ENCODE assay signal across 1 cellular context in the genomic region with DNA sequence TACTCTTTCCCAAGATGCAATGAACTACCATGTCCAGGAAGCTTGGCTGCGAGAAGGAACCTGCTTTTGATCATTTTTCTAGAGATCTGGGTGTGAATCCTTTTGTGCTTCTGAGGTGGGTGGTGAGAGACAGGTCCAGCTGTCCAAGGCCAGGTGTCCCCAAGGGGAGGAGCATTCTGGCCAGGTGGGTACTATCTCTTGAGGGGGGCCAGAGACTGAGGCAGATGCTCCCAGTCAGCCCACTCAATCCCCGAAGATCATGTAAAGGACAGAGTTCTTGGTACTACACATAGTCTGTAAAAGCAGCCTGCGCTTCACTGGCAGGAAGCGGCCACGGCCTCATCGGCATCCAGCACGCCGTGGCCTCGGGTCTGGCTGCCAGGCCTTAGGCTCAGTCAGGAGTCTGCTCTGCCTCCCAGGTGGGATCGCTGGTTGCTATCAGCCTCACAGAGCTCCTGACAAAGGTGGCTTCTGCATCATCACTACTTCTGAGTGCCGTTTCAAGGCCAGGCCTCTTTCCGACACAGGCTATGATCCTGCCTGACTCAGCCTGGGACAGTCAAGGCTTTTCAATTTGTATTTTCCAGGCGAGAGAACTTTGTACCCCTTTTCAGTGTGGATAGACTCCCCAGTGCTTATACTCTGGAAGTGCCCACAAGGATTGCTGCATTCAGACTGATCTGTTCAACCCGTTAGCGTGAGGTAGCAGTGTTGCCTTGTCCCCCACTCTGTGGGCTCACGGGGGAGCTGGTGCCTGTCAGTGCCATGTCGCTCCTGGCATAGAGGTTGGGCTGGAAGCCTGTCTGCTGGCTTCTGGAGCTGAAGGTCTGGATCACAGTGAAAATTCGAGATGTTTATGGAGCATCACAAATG.
TF ChIP-seq lines count a peak whose summit lies in the region.

No MANE protein-coding gene starts in this region.

TF ChIP-seq in HepG2, 621 proteins besides CTCF, POLR2A, EP300 and RAD21 (continued from another document and continues in another):
- TF ChIP-seq, protein P1, sequence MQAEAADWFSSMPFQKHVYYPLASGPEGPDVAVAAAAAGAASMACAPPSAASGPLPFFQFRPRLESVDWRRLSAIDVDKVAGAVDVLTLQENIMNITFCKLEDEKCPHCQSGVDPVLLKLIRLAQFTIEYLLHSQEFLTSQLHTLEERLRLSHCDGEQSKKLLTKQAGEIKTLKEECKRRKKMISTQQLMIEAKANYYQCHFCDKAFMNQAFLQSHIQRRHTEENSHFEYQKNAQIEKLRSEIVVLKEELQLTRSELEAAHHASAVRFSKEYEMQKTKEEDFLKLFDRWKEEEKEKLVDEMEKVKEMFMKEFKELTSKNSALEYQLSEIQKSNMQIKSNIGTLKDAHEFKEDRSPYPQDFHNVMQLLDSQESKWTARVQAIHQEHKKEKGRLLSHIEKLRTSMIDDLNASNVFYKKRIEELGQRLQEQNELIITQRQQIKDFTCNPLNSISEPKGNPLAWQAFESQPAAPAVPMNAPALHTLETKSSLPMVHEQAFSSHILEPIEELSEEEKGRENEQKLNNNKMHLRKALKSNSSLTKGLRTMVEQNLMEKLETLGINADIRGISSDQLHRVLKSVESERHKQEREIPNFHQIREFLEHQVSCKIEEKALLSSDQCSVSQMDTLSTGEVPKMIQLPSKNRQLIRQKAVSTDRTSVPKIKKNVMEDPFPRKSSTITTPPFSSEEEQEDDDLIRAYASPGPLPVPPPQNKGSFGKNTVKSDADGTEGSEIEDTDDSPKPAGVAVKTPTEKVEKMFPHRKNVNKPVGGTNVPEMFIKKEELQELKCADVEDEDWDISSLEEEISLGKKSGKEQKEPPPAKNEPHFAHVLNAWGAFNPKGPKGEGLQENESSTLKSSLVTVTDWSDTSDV (CRISPR knock-in tag; IDR thresholded peaks at IDR 0.05) = no peak
- TF ChIP-seq TBX2 (CRISPR knock-in tag; IDR thresholded peaks at IDR 0.05; ENCODE audit: borderline replicate concordance) = 0 out of 2 replicates have a peak, but pooled peaks have one; percentile 22
- TF ChIP-seq ZNF367 (CRISPR knock-in tag; IDR thresholded peaks at IDR 0.05; ENCODE audit: borderline replicate concordance) = no peak
- TF ChIP-seq NR2F1 (CRISPR knock-in tag; IDR thresholded peaks at IDR 0.05) = no peak
- 0 out of 2 replicates have a peak, but pooled peaks have one; percentile 22 for TF ChIP-seq KAT7 (CRISPR knock-in tag; IDR thresholded peaks at IDR 0.05; ENCODE audit: borderline replicate concordance)
- TF ChIP-seq HOXA9 (CRISPR knock-in tag; IDR thresholded peaks at IDR 0.05; ENCODE audit: borderline replicate concordance) = no peak
- TF ChIP-seq ZNF17 (CRISPR knock-in tag; IDR thresholded peaks at IDR 0.05) = no peak
- no peak for TF ChIP-seq ZNF713 (CRISPR knock-in tag; IDR thresholded peaks at IDR 0.05)
- no peak for TF ChIP-seq ZNF354B (CRISPR knock-in tag; IDR thresholded peaks at IDR 0.05)
- TF ChIP-seq ATF1 (CRISPR knock-in tag; IDR thresholded peaks at IDR 0.05) = no peak
- TF ChIP-seq, protein P2, sequence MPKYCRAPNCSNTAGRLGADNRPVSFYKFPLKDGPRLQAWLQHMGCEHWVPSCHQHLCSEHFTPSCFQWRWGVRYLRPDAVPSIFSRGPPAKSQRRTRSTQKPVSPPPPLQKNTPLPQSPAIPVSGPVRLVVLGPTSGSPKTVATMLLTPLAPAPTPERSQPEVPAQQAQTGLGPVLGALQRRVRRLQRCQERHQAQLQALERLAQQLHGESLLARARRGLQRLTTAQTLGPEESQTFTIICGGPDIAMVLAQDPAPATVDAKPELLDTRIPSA (CRISPR knock-in tag; IDR thresholded peaks at IDR 0.05; ENCODE audit: borderline replicate concordance) = no peak
- 0 out of 2 replicates have a peak, but pooled peaks have one; percentile 16 for TF ChIP-seq IRF2 (CRISPR knock-in tag; IDR thresholded peaks at IDR 0.05)
- TF ChIP-seq, protein P3, sequence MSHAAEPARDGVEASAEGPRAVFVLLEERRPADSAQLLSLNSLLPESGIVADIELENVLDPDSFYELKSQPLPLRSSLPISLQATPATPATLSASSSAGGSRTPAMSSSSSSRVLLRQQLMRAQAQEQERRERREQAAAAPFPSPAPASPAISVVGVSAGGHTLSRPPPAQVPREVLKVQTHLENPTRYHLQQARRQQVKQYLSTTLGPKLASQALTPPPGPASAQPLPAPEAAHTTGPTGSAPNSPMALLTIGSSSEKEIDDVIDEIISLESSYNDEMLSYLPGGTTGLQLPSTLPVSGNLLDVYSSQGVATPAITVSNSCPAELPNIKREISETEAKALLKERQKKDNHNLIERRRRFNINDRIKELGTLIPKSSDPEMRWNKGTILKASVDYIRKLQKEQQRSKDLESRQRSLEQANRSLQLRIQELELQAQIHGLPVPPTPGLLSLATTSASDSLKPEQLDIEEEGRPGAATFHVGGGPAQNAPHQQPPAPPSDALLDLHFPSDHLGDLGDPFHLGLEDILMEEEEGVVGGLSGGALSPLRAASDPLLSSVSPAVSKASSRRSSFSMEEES (CRISPR knock-in tag; IDR thresholded peaks at IDR 0.05) = no peak
- TF ChIP-seq, protein P4, sequence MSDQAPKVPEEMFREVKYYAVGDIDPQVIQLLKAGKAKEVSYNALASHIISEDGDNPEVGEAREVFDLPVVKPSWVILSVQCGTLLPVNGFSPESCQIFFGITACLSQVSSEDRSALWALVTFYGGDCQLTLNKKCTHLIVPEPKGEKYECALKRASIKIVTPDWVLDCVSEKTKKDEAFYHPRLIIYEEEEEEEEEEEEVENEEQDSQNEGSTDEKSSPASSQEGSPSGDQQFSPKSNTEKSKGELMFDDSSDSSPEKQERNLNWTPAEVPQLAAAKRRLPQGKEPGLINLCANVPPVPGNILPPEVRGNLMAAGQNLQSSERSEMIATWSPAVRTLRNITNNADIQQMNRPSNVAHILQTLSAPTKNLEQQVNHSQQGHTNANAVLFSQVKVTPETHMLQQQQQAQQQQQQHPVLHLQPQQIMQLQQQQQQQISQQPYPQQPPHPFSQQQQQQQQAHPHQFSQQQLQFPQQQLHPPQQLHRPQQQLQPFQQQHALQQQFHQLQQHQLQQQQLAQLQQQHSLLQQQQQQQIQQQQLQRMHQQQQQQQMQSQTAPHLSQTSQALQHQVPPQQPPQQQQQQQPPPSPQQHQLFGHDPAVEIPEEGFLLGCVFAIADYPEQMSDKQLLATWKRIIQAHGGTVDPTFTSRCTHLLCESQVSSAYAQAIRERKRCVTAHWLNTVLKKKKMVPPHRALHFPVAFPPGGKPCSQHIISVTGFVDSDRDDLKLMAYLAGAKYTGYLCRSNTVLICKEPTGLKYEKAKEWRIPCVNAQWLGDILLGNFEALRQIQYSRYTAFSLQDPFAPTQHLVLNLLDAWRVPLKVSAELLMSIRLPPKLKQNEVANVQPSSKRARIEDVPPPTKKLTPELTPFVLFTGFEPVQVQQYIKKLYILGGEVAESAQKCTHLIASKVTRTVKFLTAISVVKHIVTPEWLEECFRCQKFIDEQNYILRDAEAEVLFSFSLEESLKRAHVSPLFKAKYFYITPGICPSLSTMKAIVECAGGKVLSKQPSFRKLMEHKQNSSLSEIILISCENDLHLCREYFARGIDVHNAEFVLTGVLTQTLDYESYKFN (CRISPR knock-in tag; conservative IDR thresholded peaks at IDR 0.05) = peak; percentile 64; the same call in 1 of the 2 replicates
- TF ChIP-seq PHF21A (CRISPR knock-in tag; IDR thresholded peaks at IDR 0.05) = peak; percentile 87
- TF ChIP-seq EED (CRISPR knock-in tag; IDR thresholded peaks at IDR 0.05) = no peak
- TF ChIP-seq ZNF33A (CRISPR knock-in tag; IDR thresholded peaks at IDR 0.05; ENCODE audit: borderline replicate concordance) = no peak
- no peak for TF ChIP-seq ZNF207 (IDR thresholded peaks at IDR 0.05; ENCODE audit: borderline replicate concordance)
- TF ChIP-seq ZNF720 (CRISPR knock-in tag; IDR thresholded peaks at IDR 0.05) = no peak
- TF ChIP-seq NBN (conservative IDR thresholded peaks at IDR 0.05) = no peak
- TF ChIP-seq, protein P5, sequence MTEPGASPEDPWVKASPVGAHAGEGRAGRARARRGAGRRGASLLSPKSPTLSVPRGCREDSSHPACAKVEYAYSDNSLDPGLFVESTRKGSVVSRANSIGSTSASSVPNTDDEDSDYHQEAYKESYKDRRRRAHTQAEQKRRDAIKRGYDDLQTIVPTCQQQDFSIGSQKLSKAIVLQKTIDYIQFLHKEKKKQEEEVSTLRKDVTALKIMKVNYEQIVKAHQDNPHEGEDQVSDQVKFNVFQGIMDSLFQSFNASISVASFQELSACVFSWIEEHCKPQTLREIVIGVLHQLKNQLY (CRISPR knock-in tag; IDR thresholded peaks at IDR 0.05) = no peak
- no peak for TF ChIP-seq LCORL (IDR thresholded peaks at IDR 0.05)
- TF ChIP-seq LCORL (CRISPR knock-in tag; IDR thresholded peaks at IDR 0.05) = peak; percentile 89
- TF ChIP-seq, protein P6, sequence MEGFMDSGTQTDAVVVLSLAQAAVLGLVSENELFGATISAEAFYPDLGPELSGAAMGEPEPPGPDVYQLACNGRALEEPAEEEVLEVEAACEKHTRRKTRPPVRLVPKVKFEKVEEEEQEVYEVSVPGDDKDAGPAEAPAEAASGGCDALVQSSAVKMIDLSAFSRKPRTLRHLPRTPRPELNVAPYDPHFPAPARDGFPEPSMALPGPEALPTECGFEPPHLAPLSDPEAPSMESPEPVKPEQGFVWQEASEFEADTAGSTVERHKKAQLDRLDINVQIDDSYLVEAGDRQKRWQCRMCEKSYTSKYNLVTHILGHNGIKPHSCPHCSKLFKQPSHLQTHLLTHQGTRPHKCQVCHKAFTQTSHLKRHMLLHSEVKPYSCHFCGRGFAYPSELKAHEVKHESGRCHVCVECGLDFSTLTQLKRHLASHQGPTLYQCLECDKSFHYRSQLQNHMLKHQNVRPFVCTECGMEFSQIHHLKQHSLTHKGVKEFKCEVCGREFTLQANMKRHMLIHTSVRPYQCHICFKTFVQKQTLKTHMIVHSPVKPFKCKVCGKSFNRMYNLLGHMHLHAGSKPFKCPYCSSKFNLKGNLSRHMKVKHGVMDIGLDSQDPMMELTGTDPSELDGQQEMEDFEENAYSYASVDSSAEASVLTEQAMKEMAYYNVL (CRISPR knock-in tag; IDR thresholded peaks at IDR 0.05; ENCODE audit: borderline replicate concordance) = no peak
- TF ChIP-seq NCOA1 (CRISPR knock-in tag; IDR thresholded peaks at IDR 0.05) = no peak
- TF ChIP-seq, protein P7, sequence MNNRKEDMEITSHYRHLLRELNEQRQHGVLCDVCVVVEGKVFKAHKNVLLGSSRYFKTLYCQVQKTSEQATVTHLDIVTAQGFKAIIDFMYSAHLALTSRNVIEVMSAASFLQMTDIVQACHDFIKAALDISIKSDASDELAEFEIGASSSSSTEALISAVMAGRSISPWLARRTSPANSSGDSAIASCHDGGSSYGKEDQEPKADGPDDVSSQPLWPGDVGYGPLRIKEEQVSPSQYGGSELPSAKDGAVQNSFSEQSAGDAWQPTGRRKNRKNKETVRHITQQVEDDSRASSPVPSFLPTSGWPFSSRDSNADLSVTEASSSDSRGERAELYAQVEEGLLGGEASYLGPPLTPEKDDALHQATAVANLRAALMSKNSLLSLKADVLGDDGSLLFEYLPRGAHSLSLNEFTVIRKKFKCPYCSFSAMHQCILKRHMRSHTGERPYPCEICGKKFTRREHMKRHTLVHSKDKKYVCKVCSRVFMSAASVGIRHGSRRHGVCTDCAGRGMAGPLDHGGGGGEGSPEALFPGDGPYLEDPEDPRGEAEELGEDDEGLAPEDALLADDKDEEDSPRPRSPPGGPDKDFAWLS (CRISPR knock-in tag; IDR thresholded peaks at IDR 0.05; ENCODE audit: borderline replicate concordance) = no peak
- TF ChIP-seq SMC3 (IDR thresholded peaks at IDR 0.05; ENCODE audit: low read length) = peak; percentile 31; the same call in 1 of the 2 replicates
- TF ChIP-seq ZNF296 (CRISPR knock-in tag; conservative IDR thresholded peaks at IDR 0.05) = no peak
- TF ChIP-seq, protein P8, sequence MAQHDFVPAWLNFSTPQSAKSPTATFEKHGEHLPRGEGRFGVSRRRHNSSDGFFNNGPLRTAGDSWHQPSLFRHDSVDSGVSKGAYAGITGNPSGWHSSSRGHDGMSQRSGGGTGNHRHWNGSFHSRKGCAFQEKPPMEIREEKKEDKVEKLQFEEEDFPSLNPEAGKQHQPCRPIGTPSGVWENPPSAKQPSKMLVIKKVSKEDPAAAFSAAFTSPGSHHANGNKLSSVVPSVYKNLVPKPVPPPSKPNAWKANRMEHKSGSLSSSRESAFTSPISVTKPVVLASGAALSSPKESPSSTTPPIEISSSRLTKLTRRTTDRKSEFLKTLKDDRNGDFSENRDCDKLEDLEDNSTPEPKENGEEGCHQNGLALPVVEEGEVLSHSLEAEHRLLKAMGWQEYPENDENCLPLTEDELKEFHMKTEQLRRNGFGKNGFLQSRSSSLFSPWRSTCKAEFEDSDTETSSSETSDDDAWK (CRISPR knock-in tag; IDR thresholded peaks at IDR 0.05) = no peak
- no peak for TF ChIP-seq JUNB (CRISPR knock-in tag; IDR thresholded peaks at IDR 0.05; ENCODE audit: borderline replicate concordance)
- TF ChIP-seq HDAC1 (CRISPR knock-in tag; IDR thresholded peaks at IDR 0.05) = no peak
- no peak for TF ChIP-seq ELF4 (CRISPR knock-in tag; IDR thresholded peaks at IDR 0.05; ENCODE audit: borderline replicate concordance)
- TF ChIP-seq SOX6 (IDR thresholded peaks at IDR 0.05) = no peak
- peak; percentile 34; the same call in 1 of the 2 replicates for TF ChIP-seq SOX6 (CRISPR knock-in tag; IDR thresholded peaks at IDR 0.05)
- no peak for TF ChIP-seq ZNF629 (CRISPR knock-in tag; conservative IDR thresholded peaks at IDR 0.05)
- TF ChIP-seq, protein P9, sequence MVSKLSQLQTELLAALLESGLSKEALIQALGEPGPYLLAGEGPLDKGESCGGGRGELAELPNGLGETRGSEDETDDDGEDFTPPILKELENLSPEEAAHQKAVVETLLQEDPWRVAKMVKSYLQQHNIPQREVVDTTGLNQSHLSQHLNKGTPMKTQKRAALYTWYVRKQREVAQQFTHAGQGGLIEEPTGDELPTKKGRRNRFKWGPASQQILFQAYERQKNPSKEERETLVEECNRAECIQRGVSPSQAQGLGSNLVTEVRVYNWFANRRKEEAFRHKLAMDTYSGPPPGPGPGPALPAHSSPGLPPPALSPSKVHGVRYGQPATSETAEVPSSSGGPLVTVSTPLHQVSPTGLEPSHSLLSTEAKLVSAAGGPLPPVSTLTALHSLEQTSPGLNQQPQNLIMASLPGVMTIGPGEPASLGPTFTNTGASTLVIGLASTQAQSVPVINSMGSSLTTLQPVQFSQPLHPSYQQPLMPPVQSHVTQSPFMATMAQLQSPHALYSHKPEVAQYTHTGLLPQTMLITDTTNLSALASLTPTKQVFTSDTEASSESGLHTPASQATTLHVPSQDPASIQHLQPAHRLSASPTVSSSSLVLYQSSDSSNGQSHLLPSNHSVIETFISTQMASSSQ (IDR thresholded peaks at IDR 0.05; ENCODE audit: low read depth) = no peak
- TF ChIP-seq, protein P9 (CRISPR knock-in tag; IDR thresholded peaks at IDR 0.05; ENCODE audit: borderline replicate concordance) = no peak; the same call in 1 of the 2 replicates
- no peak for TF ChIP-seq ZNF543 (CRISPR knock-in tag; IDR thresholded peaks at IDR 0.05)
- no peak for TF ChIP-seq KDM3A (CRISPR knock-in tag; IDR thresholded peaks at IDR 0.05; ENCODE audit: low read depth)
